ENCODE assay signal across 26 cellular contexts in genomic region chr7:91556239-91556638, GRCh38.
"Had no signal": no experiment of that assay in that cellular context is flagged by ENCODE, and none has a peak within 500 bp of the region (broad histone marks: within the 10 kb centered on the region; RNA-seq: fewer than 3 reads in every experiment).

No MANE protein-coding gene starts in this region.

- FAIRE-seq: islet of Langerhans, kidney had no signal

- H3K4me1 ChIP-seq: left ventricle myocardium inferior, right atrium auricular region, spleen, uterus had no signal

- H3K9me3 ChIP-seq: left ventricle myocardium inferior, mucosa of descending colon, ovary, right atrium auricular region, spleen, suprapubic skin, thoracic aorta, tibial artery, uterus had no signal

- H3K27ac Mint-ChIP-seq: immature natural killer cell; naive thymus-derived CD4-positive, alpha-beta T cell; natural killer cell treated with Interleukin-12 subunit alpha and Interleukin-12 subunit beta and Interleukin-15 and Interleukin-18, amount 100 ng/mL, for 72 hours; progenitor cell of endocrine pancreas; stimulated activated effector memory CD8-positive, alpha-beta T cell treated with anti-CD3 and anti-CD28 coated beads, Interleukin-12 subunit alpha, Interleukin-12 subunit beta, amount 100 ng/mL, for 72 hours; stimulated activated naive CD8-positive, alpha-beta T cell treated with anti-CD3 and anti-CD28 coated beads, Interleukin-15, Interleukin-2, amounts not matched to agents 100 ng/mL and 50 ng/mL, for 24 hours had no signal

- H3K36me3 ChIP-seq: left ventricle myocardium inferior, ovary, right atrium auricular region, spleen, suprapubic skin, thoracic aorta, tibial artery, uterus had no signal

- H3K27me3 Mint-ChIP-seq: natural killer cell treated with Interleukin-12 subunit alpha and Interleukin-12 subunit beta and Interleukin-15 and Interleukin-18, amount 100 ng/mL, for 72 hours; stimulated activated naive CD8-positive, alpha-beta T cell treated with anti-CD3 and anti-CD28 coated beads, Interleukin-15, Interleukin-2, amounts not matched to agents 100 ng/mL and 50 ng/mL, for 24 hours had no signal

- H3K4me3 ChIP-seq: left ventricle myocardium inferior, lung, mucosa of descending colon, ovary, right atrium auricular region, skin epidermis, spleen, suprapubic skin, thoracic aorta, tibial artery, uterus had no signal

- H3K9me3 Mint-ChIP-seq: stimulated activated naive CD8-positive, alpha-beta T cell treated with anti-CD3 and anti-CD28 coated beads, Interleukin-15, Interleukin-2, amounts not matched to agents 100 ng/mL and 50 ng/mL, for 24 hours had no signal

- H3K27ac ChIP-seq: left ventricle myocardium inferior, ovary, right atrium auricular region, spleen, suprapubic skin, thoracic aorta, tibial artery had no signal

- H3K4me1 Mint-ChIP-seq: immature natural killer cell; stimulated activated effector memory CD8-positive, alpha-beta T cell treated with anti-CD3 and anti-CD28 coated beads, Interleukin-12 subunit alpha, Interleukin-12 subunit beta, amount 100 ng/mL, for 72 hours had no signal

- ATAC-seq: left colon; mucosa of descending colon; naive thymus-derived CD4-positive, alpha-beta T cell; natural killer cell treated with Interleukin-12 subunit alpha and Interleukin-12 subunit beta and Interleukin-15 and Interleukin-18, amount 100 ng/mL, for 72 hours; sciatic nerve; stimulated activated effector memory CD8-positive, alpha-beta T cell treated with anti-CD3 and anti-CD28 coated beads, Interleukin-12 subunit alpha, Interleukin-12 subunit beta, amount 100 ng/mL, for 72 hours had no signal

- H3K36me3 Mint-ChIP-seq: immature natural killer cell; natural killer cell treated with Interleukin-12 subunit alpha and Interleukin-12 subunit beta and Interleukin-15 and Interleukin-18, amount 100 ng/mL, for 72 hours; stimulated activated effector memory CD8-positive, alpha-beta T cell treated with anti-CD3 and anti-CD28 coated beads, Interleukin-12 subunit alpha, Interleukin-12 subunit beta, amount 100 ng/mL, for 72 hours; type B pancreatic cell had no signal

- DNase-seq: hypothalamus; immature natural killer cell; kidney; left colon; left ventricle myocardium inferior; midbrain; mucosa of descending colon; naive thymus-derived CD4-positive, alpha-beta T cell; ovary; spleen; stimulated activated CD4-positive, alpha-beta T cell treated with anti-CD3 and anti-CD28 coated beads, Interleukin-4, amount 100 ng/mL, for 24 hours; stimulated activated naive CD4-positive, alpha-beta T cell; tibial artery; uterus had no signal

- H3K4me3 Mint-ChIP-seq: immature natural killer cell; naive thymus-derived CD4-positive, alpha-beta T cell; natural killer cell treated with Interleukin-12 subunit alpha and Interleukin-12 subunit beta and Interleukin-15 and Interleukin-18, amount 100 ng/mL, for 72 hours; stimulated activated effector memory CD8-positive, alpha-beta T cell treated with anti-CD3 and anti-CD28 coated beads, Interleukin-12 subunit alpha, Interleukin-12 subunit beta, amount 100 ng/mL, for 72 hours; stimulated activated naive CD8-positive, alpha-beta T cell treated with anti-CD3 and anti-CD28 coated beads, Interleukin-15, Interleukin-2, amounts not matched to agents 100 ng/mL and 50 ng/mL, for 24 hours; type B pancreatic cell had no signal

- H3K27me3 ChIP-seq: ovary, right atrium auricular region, spleen, suprapubic skin, tibial artery, uterus had no signal
